13 cellular contexts compared by ENCODE assay signal in genomic region chr6:150622476-150622875, GRCh38.
"Had no signal": no experiment of that assay in that cellular context is flagged by ENCODE, and none has a peak within 500 bp of the region (broad histone marks: within the 10 kb centered on the region; RNA-seq: fewer than 3 reads in every experiment).

No MANE protein-coding gene starts in this region.

- H3K4me3 ChIP-seq: esophagus muscularis mucosa, stomach, thyroid gland, vagina had no signal

- DNase-seq: activated CD4-positive, CD25-positive, alpha-beta regulatory T cell; brain microvascular endothelial cell; cerebellar nuclear complex; endodermal cell; glutamatergic neuron; immature natural killer cell; stimulated activated CD4-positive, alpha-beta T cell treated with anti-CD3 and anti-CD28 coated beads, Interleukin-2, amount 100 ng/mL, for 48 hours; stomach; thyroid gland had no signal

- H3K4me1 Mint-ChIP-seq: immature natural killer cell had no signal

- H3K4me3 Mint-ChIP-seq: endodermal cell, immature natural killer cell, nephron had no signal

- H3K4me1 ChIP-seq: thyroid gland, vagina had no signal

- H3K27me3 ChIP-seq: brain microvascular endothelial cell, esophagus muscularis mucosa, stomach, thyroid gland, vagina had no signal

- H3K9me3 ChIP-seq: esophagus muscularis mucosa, stomach, thyroid gland, vagina had no signal

- H3K9me3 Mint-ChIP-seq: activated naive CD4-positive, alpha-beta T cell treated with anti-CD3 and anti-CD28 coated beads, Interleukin-2, amount 50 U/mL, for 72 hours; endodermal cell had no signal

- H3K36me3 Mint-ChIP-seq: activated naive CD4-positive, alpha-beta T cell treated with anti-CD3 and anti-CD28 coated beads, Interleukin-2, amount 50 U/mL, for 72 hours; immature natural killer cell had no signal

- H3K36me3 ChIP-seq: brain microvascular endothelial cell, esophagus muscularis mucosa, stomach, thyroid gland, vagina had no signal

- H3K27ac ChIP-seq: brain microvascular endothelial cell, esophagus muscularis mucosa, stomach, thyroid gland, vagina had no signal

- H3K27ac Mint-ChIP-seq: activated naive CD4-positive, alpha-beta T cell treated with anti-CD3 and anti-CD28 coated beads, Interleukin-2, amount 50 U/mL, for 72 hours; endodermal cell had no signal
